ENCODE assay signal across 8 cellular contexts in genomic region chr18:57586243-57587049, GRCh38. TPM values are rescaled to one million over a fixed set of nuclear protein-coding genes. Genes with fewer than 3 reads are reported as not detected.
DNase-seq lines count a peak whose midpoint lies in the region; ATAC-seq and TF ChIP-seq lines count a peak whose summit lies in the region.

FECH (minus strand) TSS chr18:57586702; CDS start chr18:57586620, 82 bp downstream.

- intact Hi-C loops in activated CD4-positive, alpha-beta T cell treated with anti-CD3 and anti-CD28 coated beads for 36 hours (cut with DNase I, micrococcal nuclease) = loop anchor here (1.0 to 10.0 kb wide), 4 partner anchors 35 to 952 kb away; partner anchors contain the start of genes NARS1 (in 2 of the 2) and TXNL1 (in 1 of the 2)

- peak; percentile 79 for ATAC-seq in HG02943 (IDR thresholded peaks at IDR 0.05; ENCODE audit: low read depth, unreplicated experiment)
- peak; percentile 92 for ATAC-seq in activated CD4-positive, alpha-beta T cell treated with anti-CD3 and anti-CD28 coated beads for 36 hours

- DNase-seq in NK-92 treated with Interleukin-12 subunit alpha and Interleukin-12 subunit beta, amount 100 ng/mL, for 24 hours (lab: John Stamatoyannopoulos, UW) = peak; percentile 64
- no peak for DNase-seq in NK-92 (lab: John Stamatoyannopoulos, UW; ENCODE audit: unreplicated experiment)
- DNase-seq in NCI-H2196 treated with DMSO at 0.1 percent for 48 hours (lab: John Stamatoyannopoulos, UW; ENCODE audit: unreplicated experiment) = peak; percentile 49
- peak; percentile 76 for DNase-seq in activated CD4-positive, alpha-beta T cell treated with anti-CD3 and anti-CD28 coated beads for 36 hours
- DNase-seq in choroid plexus epithelial cell (ENCODE audit: low read depth) = peak; percentile 66
- peak; percentile 41 to 66 for DNase-seq in stimulated activated CD4-positive, alpha-beta T cell treated with anti-CD3 and anti-CD28 coated beads, Interleukin-1b, Interleukin-23, amount 100 ng/mL, for 4 hours (ENCODE audit: low read depth in 2 of 2)

- no peaks in the 10 kb centered on the region for H3K27me3 Mint-ChIP-seq in activated CD4-positive, alpha-beta T cell treated with anti-CD3 and anti-CD28 coated beads for 36 hours

- peaks cover 8% of the 10 kb centered on the region for H3K36me3 Mint-ChIP-seq in activated CD4-positive, alpha-beta T cell treated with anti-CD3 and anti-CD28 coated beads for 36 hours (ENCODE audit: low read depth)

- CTCF ChIA-PET in activated CD4-positive, alpha-beta T cell treated with anti-CD3 and anti-CD28 coated beads for 36 hours (lab: Charles Lee) = interaction anchor here (0.7 kb wide), 1 partner anchor 15 kb away, joined by 3 read pairs; no protein-coding TSS in a partner anchor

- H3K9me3 Mint-ChIP-seq in activated CD4-positive, alpha-beta T cell treated with anti-CD3 and anti-CD28 coated beads for 36 hours (ENCODE audit: low read depth) = no peaks in the 10 kb centered on the region

- peak within 1 kb of the TSS; percentile 74 for H3K27ac Mint-ChIP-seq in activated CD4-positive, alpha-beta T cell treated with anti-CD3 and anti-CD28 coated beads for 36 hours

- peak within 1 kb of the TSS; percentile 79 for H3K4me3 ChIP-seq in choroid plexus epithelial cell (ENCODE audit: low read depth, low read length)

- POLR2A ChIA-PET in activated CD4-positive, alpha-beta T cell treated with anti-CD3 and anti-CD28 coated beads for 36 hours (lab: Charles Lee) = no interaction called here

- H3K27me3 ChIP-seq in layer of hippocampus (ENCODE audit: control insufficient read depth, insufficient read depth, low read length) = no peaks in the 10 kb centered on the region

- H3K4me3 Mint-ChIP-seq in activated CD4-positive, alpha-beta T cell treated with anti-CD3 and anti-CD28 coated beads for 36 hours = peak within 1 kb of the TSS; percentile 80

- H3K27ac ChIP-seq in layer of hippocampus (ENCODE audit: low read depth, low read length) = peak within 1 kb of the TSS; percentile 88

- H3K4me1 Mint-ChIP-seq in activated CD4-positive, alpha-beta T cell treated with anti-CD3 and anti-CD28 coated beads for 36 hours = peaks cover 21% of the 10 kb centered on the region

- TF ChIP-seq CTCF in choroid plexus epithelial cell (conservative IDR thresholded peaks at IDR 0.05; ENCODE audit: low read depth, low read length) = no peak

RNA-seq across cellular contexts. Expression of gene FECH, which starts in this region (rescaled TPM):
- total RNA-seq in activated CD4-positive, alpha-beta T cell treated with anti-CD3 and anti-CD28 coated beads for 36 hours = 10 to 100 TPM; 23.3 to 28.8 TPM
